ENCODE assay signal across 18 cellular contexts in the genomic region with DNA sequence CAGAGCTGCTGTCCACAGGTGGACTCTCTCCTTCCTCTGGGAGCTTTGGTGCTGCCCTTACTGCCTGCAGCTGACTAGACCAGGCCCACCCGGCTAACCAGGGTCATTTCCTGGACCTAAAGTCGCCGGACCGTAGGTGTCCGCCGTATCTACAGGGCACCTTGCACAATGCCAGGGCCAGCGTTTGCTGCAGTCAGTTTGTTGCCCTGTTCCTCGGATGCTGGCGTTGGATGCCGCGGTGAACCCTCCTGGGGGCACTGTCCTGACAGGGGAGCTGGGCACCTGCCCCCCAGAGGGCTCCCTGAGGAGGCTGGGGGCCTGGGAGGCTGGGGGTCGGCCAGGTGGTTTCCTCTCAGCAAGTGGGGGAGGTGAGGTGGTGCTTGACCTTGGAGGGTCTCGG.
"Had no signal": no experiment of that assay in that cellular context is flagged by ENCODE, and none has a peak within 500 bp of the region (broad histone marks: within the 10 kb centered on the region; RNA-seq: fewer than 3 reads in every experiment).

No MANE protein-coding gene starts in this region.

- H3K27me3 ChIP-seq: testis had no signal

- H3K36me3 ChIP-seq: heart left ventricle, neutrophil, transverse colon had no signal

- H3K9me3 ChIP-seq: heart left ventricle, neutrophil, testis, transverse colon had no signal

- H3K9me3 Mint-ChIP-seq: natural killer cell; stimulated activated naive B cell treated with anti-CD40 and anti-IgM and Interleukin-4, amounts not matched to agents 10 μg/mL and 1 μg/mL and 100 μg/mL, for 72 hours; stimulated activated naive CD8-positive, alpha-beta T cell treated with anti-CD3 and anti-CD28 coated beads, Interleukin-15, amount 100 ng/mL, for 72 hours had no signal

- H3K4me3 ChIP-seq: coronary artery, heart left ventricle, testis, transverse colon had no signal

- H3K27ac Mint-ChIP-seq: endodermal cell; natural killer cell; stimulated activated naive B cell treated with anti-CD40 and anti-IgM and Interleukin-4, amounts not matched to agents 10 μg/mL and 1 μg/mL and 100 μg/mL, for 72 hours; stimulated activated naive CD8-positive, alpha-beta T cell treated with anti-CD3 and anti-CD28 coated beads, Interleukin-15, amount 100 ng/mL, for 72 hours had no signal

- H3K4me1 Mint-ChIP-seq: endodermal cell; natural killer cell; stimulated activated naive B cell treated with anti-CD40 and anti-IgM and Interleukin-4, amounts not matched to agents 10 μg/mL and 1 μg/mL and 100 μg/mL, for 72 hours had no signal

- H3K4me1 ChIP-seq: heart left ventricle, testis, transverse colon had no signal

- H3K27ac ChIP-seq: coronary artery, heart left ventricle, neutrophil, testis, transverse colon had no signal

- H3K4me3 Mint-ChIP-seq: endodermal cell; natural killer cell; stimulated activated naive B cell treated with anti-CD40 and anti-IgM and Interleukin-4, amounts not matched to agents 10 μg/mL and 1 μg/mL and 100 μg/mL, for 72 hours; stimulated activated naive CD8-positive, alpha-beta T cell treated with anti-CD3 and anti-CD28 coated beads, Interleukin-15, amount 100 ng/mL, for 72 hours had no signal

- DNase-seq: cerebellar nuclear complex; effector CD4-positive, alpha-beta T cell; endodermal cell; hippocampal formation; kidney glomerular epithelial cell; natural killer cell; stimulated activated CD4-positive, alpha-beta T cell treated with anti-CD3 and anti-CD28 coated beads, Interleukin-2, amount 100 ng/mL, for 24 hours; stimulated activated CD4-positive, alpha-beta T cell treated with anti-CD3 and anti-CD28 coated beads, Interleukin-4, amount 100 ng/mL, for 4 hours; stimulated activated naive B cell treated with anti-CD40 and anti-IgM and Interleukin-4, amounts not matched to agents 10 μg/mL and 1 μg/mL and 100 μg/mL, for 72 hours; stimulated activated naive CD8-positive, alpha-beta T cell treated with anti-CD3 and anti-CD28 coated beads, Interleukin-15, amount 100 ng/mL, for 72 hours; testis; transverse colon had no signal

- ATAC-seq: esophagus mucosa; heart left ventricle; left lobe of liver; sciatic nerve; stimulated activated naive B cell treated with anti-CD40 and anti-IgM and Interleukin-4, amounts not matched to agents 10 μg/mL and 1 μg/mL and 100 μg/mL, for 72 hours; stimulated activated naive CD8-positive, alpha-beta T cell treated with anti-CD3 and anti-CD28 coated beads, Interleukin-15, amount 100 ng/mL, for 72 hours had no signal

- H3K36me3 Mint-ChIP-seq: natural killer cell; stimulated activated naive B cell treated with anti-CD40 and anti-IgM and Interleukin-4, amounts not matched to agents 10 μg/mL and 1 μg/mL and 100 μg/mL, for 72 hours had no signal
